27 cellular contexts compared by ENCODE assay signal in genomic region chr1:17744666-17745563, GRCh38. TPM values are rescaled to one million over a fixed set of nuclear protein-coding genes. Genes with fewer than 3 reads are reported as not detected.
DNase-seq lines count a peak whose midpoint lies in the region; ATAC-seq, FAIRE-seq and TF ChIP-seq lines count a peak whose summit lies in the region.
"Had no signal": no experiment of that assay in that cellular context is flagged by ENCODE, and none has a peak within 500 bp of the region (broad histone marks: within the 10 kb centered on the region; RNA-seq: fewer than 3 reads in every experiment).

No MANE protein-coding gene starts in this region.

- no peak for ATAC-seq in activated T-cell treated with anti-CD3 and anti-CD28 coated beads, Interleukin-2, amount 50 U/mL, for 72 hours (replicated peaks in 1 of 2)
- no peak for ATAC-seq in GM18909 (IDR thresholded peaks at IDR 0.05; ENCODE audit: poor library complexity, unreplicated experiment)
- ATAC-seq: Right ventricle myocardium inferior; stimulated activated naive B cell treated with anti-CD40 and anti-IgM and Interleukin-4, amounts not matched to agents 10 μg/mL and 1 μg/mL and 100 μg/mL, for 72 hours had no signal

- H2BK5ac ChIP-seq in H1 (ENCODE audit: low read depth, low read length), result no peak overlapping the region

- no peak overlapping the region; the same call in none of the 2 replicates for H4K8ac ChIP-seq in H1 (ENCODE audit: extremely low read depth, insufficient read depth, low read length)

- H3K27me3 Mint-ChIP-seq in activated T-cell treated with anti-CD3 and anti-CD28 coated beads, Interleukin-2, amount 50 U/mL, for 72 hours (ENCODE audit: low read depth), result no peaks in the 10 kb centered on the region

- H2AFZ ChIP-seq in OCI-LY1 (ENCODE audit: low read length), result no peak overlapping the region
- no peak overlapping the region for H2AFZ ChIP-seq in H1 (ENCODE audit: low read length)

- TF ChIP-seq EP300 in H1 (IDR thresholded peaks at IDR 0.05; ENCODE audit: borderline replicate concordance in 1 of 2, low read depth in 2 of 2, low read length in 2 of 2), result no peak

- H3K79me2 ChIP-seq in OCI-LY1 (ENCODE audit: insufficient read depth, low read length), result no peaks in the 10 kb centered on the region
- no peaks in the 10 kb centered on the region; a peak in 1 of 4 replicates for H3K79me2 ChIP-seq in H1 (ENCODE audit: control insufficient read depth in 1 of 2, insufficient read depth in 2 of 2, low read length in 2 of 2)

- no peak overlapping the region for H2BK15ac ChIP-seq in H1 (ENCODE audit: low read length)

- H4K20me1 ChIP-seq in OCI-LY1 (ENCODE audit: insufficient read depth, low read length), result no peaks in the 10 kb centered on the region
- no peaks in the 10 kb centered on the region for H4K20me1 ChIP-seq in H1 (replicated peaks in 1 of 2; ENCODE audit: control insufficient read depth in 1 of 2, insufficient read depth in 2 of 2, low read length in 2 of 2)

- POLR2A ChIA-PET in H1 (lab: Charles Lee; ENCODE audit: partially characterized antibody), result interaction anchor here (0.6 to 0.7 kb wide), 2 partner anchors 8 to 23 kb away, joined by 3 read pairs; no protein-coding TSS in a partner anchor

- H3K27ac Mint-ChIP-seq in activated T-cell treated with anti-CD3 and anti-CD28 coated beads, Interleukin-2, amount 50 U/mL, for 72 hours, result no peak overlapping the region
- H3K27ac Mint-ChIP-seq: activated T-cell treated with anti-CD3 and anti-CD28 coated beads, Interleukin-2, amount 50 U/mL, for 24 hours; CD4-positive, CD25-positive, alpha-beta regulatory T cell; progenitor cell of endocrine pancreas; stimulated activated naive B cell treated with anti-CD40 and anti-IgM and Interleukin-4, amounts not matched to agents 10 μg/mL and 1 μg/mL and 100 μg/mL, for 72 hours had no signal

- DNase-seq in GM12865 (ENCODE audit: low read depth) (peak; percentile 6), H1 (ENCODE audit: low read depth in 1 of 2, low spot score in 2 of 2) (no peak), retina (peak; percentile 90), NCI-H2107 (lab: John Stamatoyannopoulos, UW) (no peak)
- no peak for DNase-seq in activated T-cell treated with anti-CD3 and anti-CD28 coated beads, Interleukin-2, amount 50 U/mL, for 72 hours
- DNase-seq: activated CD4-positive, alpha-beta T cell treated with anti-CD3 and anti-CD28 coated beads for 1 hour; activated naive CD4-positive, alpha-beta T cell; activated T-cell treated with anti-CD3 and anti-CD28 coated beads, Interleukin-2, amount 50 U/mL, for 24 hours; CD4-positive, CD25-positive, alpha-beta regulatory T cell; left ventricle myocardium inferior; NCI-H524 treated with DMSO at 0.1 percent for 48 hours; stimulated activated CD4-positive, alpha-beta T cell treated with anti-CD3 and anti-CD28 coated beads, Interleukin-2, amount 100 ng/mL, for 48 hours; stimulated activated naive B cell treated with anti-CD40 and anti-IgM and Interleukin-4, amounts not matched to agents 10 μg/mL and 1 μg/mL and 100 μg/mL, for 72 hours had no signal

- H3K27me3 ChIP-seq in OCI-LY1 (ENCODE audit: insufficient read depth, low read length) (no peaks in the 10 kb centered on the region), H1 (replicated peaks in 1 of 4; ENCODE audit: control insufficient read depth in 3 of 4, extremely low read depth in 1 of 4, insufficient read depth in 3 of 4, low read length in 3 of 4) (no peaks in the 10 kb centered on the region)

- peak; percentile 10 to 37; a peak in 2 of 4 replicates for TF ChIP-seq RAD21 in H1 (IDR thresholded peaks at IDR 0.05 in 1 of 2, conservative IDR thresholded peaks at IDR 0.05 in 1 of 2; ENCODE audit: low read depth in 2 of 2, low read length in 2 of 2)

- no peak overlapping the region for H4K91ac ChIP-seq in H1 (replicated peaks; ENCODE audit: insufficient read length, low read length)

- H3K18ac ChIP-seq in H1 (ENCODE audit: extremely low read depth, low read length), result no peak overlapping the region

- no peak overlapping the region for H3K14ac ChIP-seq in H1 (ENCODE audit: insufficient read length)

- no peak overlapping the region for H3K4me3 Mint-ChIP-seq in activated T-cell treated with anti-CD3 and anti-CD28 coated beads, Interleukin-2, amount 50 U/mL, for 72 hours
- H3K4me3 Mint-ChIP-seq: activated T-cell treated with anti-CD3 and anti-CD28 coated beads, Interleukin-2, amount 50 U/mL, for 24 hours; CD4-positive, CD25-positive, alpha-beta regulatory T cell; stimulated activated naive B cell treated with anti-CD40 and anti-IgM and Interleukin-4, amounts not matched to agents 10 μg/mL and 1 μg/mL and 100 μg/mL, for 72 hours had no signal

- H2BK20ac ChIP-seq in H1 (ENCODE audit: low read length), result no peak overlapping the region

- H3K27ac ChIP-seq in OCI-LY1 (ENCODE audit: low read depth, low read length, poor library complexity, severe bottlenecking) (no peak overlapping the region), H1 (ENCODE audit: low read depth, low read length) (no peak overlapping the region)
- H3K27ac ChIP-seq: adrenal gland, dorsolateral prefrontal cortex, left ventricle myocardium inferior, vagina had no signal

- H3K56ac ChIP-seq in H1 (replicated peaks; ENCODE audit: insufficient read length, low read depth, low read length), result no peak overlapping the region

- no peaks in the 10 kb centered on the region for H3K4me1 Mint-ChIP-seq in activated T-cell treated with anti-CD3 and anti-CD28 coated beads, Interleukin-2, amount 50 U/mL, for 72 hours (ENCODE audit: low read depth)
- H3K4me1 Mint-ChIP-seq: CD4-positive, CD25-positive, alpha-beta regulatory T cell; stimulated activated naive B cell treated with anti-CD40 and anti-IgM and Interleukin-4, amounts not matched to agents 10 μg/mL and 1 μg/mL and 100 μg/mL, for 72 hours had no signal

- H2BK120ac ChIP-seq in H1 (replicated peaks; ENCODE audit: low read depth, low read length), result no peak overlapping the region

- no peak for FAIRE-seq in H1 (lab: Jason Lieb, UNC)
- FAIRE-seq: GM19239 had no signal

- H3F3A ChIP-seq in OCI-LY1 (ENCODE audit: insufficient read depth, low read length), result no peaks in the 10 kb centered on the region

- no peaks in the 10 kb centered on the region for H3K9me2 ChIP-seq in OCI-LY1 (ENCODE audit: low read depth, low read length)

- no peaks in the 10 kb centered on the region for H3K9me3 Mint-ChIP-seq in activated T-cell treated with anti-CD3 and anti-CD28 coated beads, Interleukin-2, amount 50 U/mL, for 72 hours
- H3K9me3 Mint-ChIP-seq: activated T-cell treated with anti-CD3 and anti-CD28 coated beads, Interleukin-2, amount 50 U/mL, for 24 hours; stimulated activated naive B cell treated with anti-CD40 and anti-IgM and Interleukin-4, amounts not matched to agents 10 μg/mL and 1 μg/mL and 100 μg/mL, for 72 hours had no signal

- no peak overlapping the region for H3K4ac ChIP-seq in H1 (replicated peaks; ENCODE audit: insufficient read length, low read depth, low read length)

- H3K4me2 ChIP-seq in OCI-LY1 (ENCODE audit: low read length), result no peak overlapping the region
- H3K4me2 ChIP-seq in H1 (ENCODE audit: insufficient read depth in 1 of 2, low read depth in 2 of 2, low read length in 2 of 2), result no peak overlapping the region
- H3K4me2 ChIP-seq: smooth muscle cell had no signal

- no peaks in the 10 kb centered on the region for H3K23me2 ChIP-seq in H1 (ENCODE audit: low read depth, low read length)

- H3K4me1 ChIP-seq in OCI-LY1 (ENCODE audit: insufficient read depth, low read length, severe bottlenecking), result no peaks in the 10 kb centered on the region
- 0 out of 7 replicates have a peak, but pooled peaks cover 0 to 2% (median 0%) of the 10 kb centered on the region in 4 experiments for H3K4me1 ChIP-seq in H1 (replicated peaks in 1 of 4; ENCODE audit: control insufficient read depth in 3 of 4, insufficient read depth in 4 of 4, low read length in 3 of 4)
- H3K4me1 ChIP-seq: adrenal gland, vagina had no signal

- no peaks in the 10 kb centered on the region for H3K36me3 ChIP-seq in OCI-LY1 (ENCODE audit: insufficient read depth, low read length)
- no peaks in the 10 kb centered on the region for H3K36me3 ChIP-seq in H1 (ENCODE audit: control insufficient read depth in 2 of 4, insufficient read depth in 4 of 4, low read length in 3 of 4)
- H3K36me3 ChIP-seq: adrenal gland, left ventricle myocardium inferior, vagina had no signal

- no peak overlapping the region for H2AK5ac ChIP-seq in H1 (ENCODE audit: low read depth, low read length)

- no peaks in the 10 kb centered on the region for H3K79me1 ChIP-seq in H1 (ENCODE audit: low read depth, low read length)

- TF ChIP-seq CTCF in GM12865 (IDR thresholded peaks at IDR 0.05; ENCODE audit: insufficient read depth, low read depth, low read length, missing control alignments), result no peak
- TF ChIP-seq CTCF in OCI-LY1 (IDR thresholded peaks at IDR 0.05; ENCODE audit: low read length), result peak; percentile 37; the same call in 1 of the 2 replicates
- TF ChIP-seq CTCF in H1 (IDR thresholded peaks at IDR 0.05; ENCODE audit: control extremely low read depth in 1 of 3, insufficient read depth in 1 of 3, low read depth in 1 of 3, low read length in 3 of 3), result peak; percentile 15 to 42 (median 32); a peak in 3 of 4 replicates

- H3K23ac ChIP-seq in H1 (ENCODE audit: insufficient read length), result no peak overlapping the region

- 86% methylated on average over 12 of the region's 12 CpGs; no CpG with 5 or more reads in 1 of the 2 experiments for WGBS in H1 (ENCODE audit: extremely low coverage in 1 of 2, insufficient coverage in 1 of 2, insufficient read length in 1 of 2, insufficient replicate concordance in 2 of 2, low coverage in 1 of 2, low lambda C conversion rate in 2 of 2, missing lambda C conversion rate in 1 of 2), 2 experiments

- CTCF ChIA-PET in H1 (lab: Charles Lee; ENCODE audit: partially characterized antibody), result interaction anchor here (0.6 to 3.6 kb wide), 29 partner anchors 8 to 1265 kb away, joined by 3 to 36 read pairs (median 4); partner anchors contain the start of gene ACTL8

- H2BK12ac ChIP-seq in H1 (ENCODE audit: low read depth, low read length), result no peak overlapping the region

- no peaks in the 10 kb centered on the region for H3K36me3 Mint-ChIP-seq in activated T-cell treated with anti-CD3 and anti-CD28 coated beads, Interleukin-2, amount 50 U/mL, for 72 hours (ENCODE audit: insufficient read depth in 2 of 2)
- H3K36me3 Mint-ChIP-seq: CD4-positive, CD25-positive, alpha-beta regulatory T cell; stimulated activated naive B cell treated with anti-CD40 and anti-IgM and Interleukin-4, amounts not matched to agents 10 μg/mL and 1 μg/mL and 100 μg/mL, for 72 hours had no signal

- H3K4me3 ChIP-seq in GM12865 (ENCODE audit: low read depth, low read length) (no peak overlapping the region), OCI-LY1 (ENCODE audit: low read depth, low read length, poor library complexity, severe bottlenecking) (no peak overlapping the region), H1 (ENCODE audit: extremely low read depth in 1 of 4, insufficient read depth in 2 of 4, low read depth in 3 of 4, low read length in 4 of 4) (no peak overlapping the region)
- H3K4me3 ChIP-seq: adrenal gland, dorsolateral prefrontal cortex, left ventricle myocardium inferior, smooth muscle cell, vagina had no signal

- H3K9ac ChIP-seq in OCI-LY1 (ENCODE audit: low read length) (no peak overlapping the region), H1 (replicated peaks in 1 of 4; ENCODE audit: extremely low read depth in 1 of 4, low read depth in 3 of 4, low read length in 3 of 4) (no peak overlapping the region)

- no peak overlapping the region for H4K5ac ChIP-seq in H1 (ENCODE audit: insufficient read length, low read depth, low read length)

- no peaks in the 10 kb centered on the region for H3K9me3 ChIP-seq in OCI-LY1 (ENCODE audit: low read length)
- no peaks in the 10 kb centered on the region for H3K9me3 ChIP-seq in H1 (ENCODE audit: insufficient read depth in 2 of 2, low read depth in 1 of 2, low read length in 1 of 2)
- H3K9me3 ChIP-seq: adrenal gland, left ventricle myocardium inferior, vagina had no signal

- no peak for TF ChIP-seq POLR2A in H1 (IDR thresholded peaks at IDR 0.05; ENCODE audit: control extremely low read depth in 1 of 2, low read depth in 2 of 2, low read length in 2 of 2)

RNA-seq across cellular contexts. Expression of gene ACTL8, which starts 10.2 kb away (rescaled TPM):
- total RNA-seq in H1 (2021; fragmentation: NEBNext Ultra II Directional; extraction: Animal tissue kit (Norgen Biotek cat#: 25700)), result 0.47 and 1.1 TPM in 2 replicates
- polyA plus RNA-seq in H1 (2011; rRNA removed), result 0.33 and 0.63 TPM in 2 replicates
- polyA plus RNA-seq in H1 (2011; cell fraction: cytosol; rRNA removed), result 0.49 TPM
- polyA plus RNA-seq in H1 (2011; cell fraction: nucleus; rRNA removed), result 0.23 TPM
- polyA plus RNA-seq in H1 (2012, experiment 1 of 2), result 0.70 to 0.90 TPM (median 0.74 TPM) in 4 replicates
- polyA plus RNA-seq in H1 (2012, experiment 2 of 2), result 1.9 TPM
- polyA plus RNA-seq in H1 (2013, experiment 1 of 2), result 0.16 TPM
- polyA plus RNA-seq in H1 (2013, experiment 2 of 2), result 0.22 TPM
- polyA minus RNA-seq in H1 (2011; rRNA and poly(A)+ RNA removed), result 0.51 and 0.60 TPM in 2 replicates
- polyA minus RNA-seq in H1 (2011; cell fraction: cytosol; rRNA and poly(A)+ RNA removed), result not detected
- polyA minus RNA-seq in H1 (2011; cell fraction: nucleus; rRNA and poly(A)+ RNA removed), result 0.70 TPM
- not detected for total RNA-seq in activated T-cell treated with anti-CD3 and anti-CD28 coated beads, Interleukin-2, amount 50 U/mL, for 72 hours
- total RNA-seq: adrenal gland; cardiac septum; CD4-positive, CD25-positive, alpha-beta regulatory T cell; left ventricle myocardium inferior; mononuclear cell; OCI-LY7; progenitor cell of endocrine pancreas; Right ventricle myocardium inferior; temporal lobe; vagina had no signal
- polyA plus RNA-seq: adrenal gland; CD4-positive, CD25-positive, alpha-beta regulatory T cell; neural cell; smooth muscle cell had no signal

Comparison
In these comparisons a context has a peak if more than half of its experiments do, and no peak if none do; other contexts are left out.
1. DNase-seq: peak in GM12865 (single experiment) and retina (single experiment); none in H1 (0 of 2), NCI-H2107 (single experiment) and activated T-cell treated with anti-CD3 and anti-CD28 coated beads, Interleukin-2, amount 50 U/mL, for 72 hours (0 of 2).